ENCODE assay signal across 20 cellular contexts in the genomic region with DNA sequence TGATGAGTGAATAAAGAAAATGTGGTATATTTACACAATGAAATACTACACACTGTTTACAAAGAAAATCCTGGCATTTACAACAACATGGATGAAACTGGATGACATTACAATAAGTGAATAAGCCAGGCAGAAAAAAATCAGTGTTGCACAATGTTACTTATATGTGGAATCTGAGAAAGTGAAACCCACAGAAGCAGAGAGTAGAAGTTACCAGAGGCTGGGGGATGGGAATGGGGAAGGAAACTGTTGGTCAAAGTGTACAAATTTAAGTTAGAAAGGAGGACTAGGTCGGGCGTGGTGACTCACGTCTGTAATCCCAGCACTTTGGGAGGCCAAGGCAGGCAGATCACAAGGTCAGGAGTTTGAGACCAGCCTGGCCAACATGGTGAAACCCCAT.
"Had no signal": no experiment of that assay in that cellular context is flagged by ENCODE, and none has a peak within 500 bp of the region (broad histone marks: within the 10 kb centered on the region; RNA-seq: fewer than 3 reads in every experiment).

No MANE protein-coding gene starts in this region.

- DNase-seq: activated CD4-positive, alpha-beta memory T cell treated with anti-CD3 and anti-CD28 coated beads for 36 hours; activated CD4-positive, alpha-beta T cell treated with anti-CD3 and anti-CD28 coated beads for 48 hours; activated effector memory CD4-positive, alpha-beta T cell treated with anti-CD3 and anti-CD28 coated beads, Interleukin-2, amount 50 U/mL, for 16 hours; activated naive CD4-positive, alpha-beta T cell treated with anti-CD3 and anti-CD28 coated beads, Interleukin-2, amount 10 ng/mL, durations not matched to agents 7 days and 5 days; amygdala; body of pancreas; cortex of kidney; endodermal cell; esophagus squamous epithelium; gastrocnemius medialis; head of caudate nucleus; hypothalamus; left ventricle myocardium inferior; natural killer cell; stimulated activated CD4-positive, alpha-beta T cell treated with anti-CD3 and anti-CD28 coated beads, Interleukin-4, amount 100 ng/mL, for 1 hour; stimulated activated naive CD4-positive, alpha-beta T cell treated with Interleukin-2 at 50 U/mL for 16 hours; upper lobe of left lung had no signal

- H3K4me2 ChIP-seq: smooth muscle cell had no signal

- H3K9me3 ChIP-seq: esophagus squamous epithelium, gastrocnemius medialis, upper lobe of left lung had no signal

- H3K36me3 ChIP-seq: cardiac muscle cell, esophagus squamous epithelium, gastrocnemius medialis, left ventricle myocardium inferior, upper lobe of left lung had no signal

- H3K27ac ChIP-seq: body of pancreas, cardiac muscle cell, esophagus squamous epithelium, gastrocnemius medialis, left ventricle myocardium inferior, upper lobe of left lung had no signal

- H3K27me3 ChIP-seq: body of pancreas, cardiac muscle cell, esophagus squamous epithelium, gastrocnemius medialis, upper lobe of left lung had no signal

- H3K4me3 ChIP-seq: body of pancreas, cardiac muscle cell, esophagus squamous epithelium, gastrocnemius medialis, left ventricle myocardium inferior, smooth muscle cell, upper lobe of left lung had no signal

- ATAC-seq: body of pancreas, gastrocnemius medialis, natural killer cell, sciatic nerve had no signal

- H3K4me1 ChIP-seq: body of pancreas, esophagus squamous epithelium, gastrocnemius medialis, left ventricle myocardium inferior, upper lobe of left lung had no signal
